In genomic region chr17:45218895-45219661, GRCh38 we compare ENCODE assay signal across 8 cellular contexts. TPM values are rescaled to one million over a fixed set of nuclear protein-coding genes. Genes with fewer than 3 reads are reported as not detected.
DNase-seq lines count a peak whose midpoint lies in the region; ATAC-seq, FAIRE-seq and TF ChIP-seq lines count a peak whose summit lies in the region.

No MANE protein-coding gene starts in this region.

- H3K9me3 ChIP-seq in SK-N-SH (no peaks in the 10 kb centered on the region), pancreas (no peaks in the 10 kb centered on the region), upper lobe of right lung (no peaks in the 10 kb centered on the region)

- H3K27ac ChIP-seq in SK-N-SH (ENCODE audit: low read depth in 2 of 2, low read length in 1 of 2), result no peak overlapping the region
- no peak overlapping the region for H3K27ac ChIP-seq in pancreas
- no peak overlapping the region for H3K27ac ChIP-seq in upper lobe of right lung

- H3K4me1 ChIP-seq in SK-N-SH (ENCODE audit: control insufficient read depth in 1 of 2, insufficient read depth in 2 of 2, low read depth in 1 of 2, low read length in 1 of 2) (peaks cover 0 to 24% of the 10 kb centered on the region in 2 experiments; a peak in 1 of 4 replicates), pancreas (peaks cover 0 to 5% (median 0%) of the 10 kb centered on the region in 3 donors), upper lobe of right lung (peaks cover 9% of the 10 kb centered on the region)

- H3K27me3 ChIP-seq in SK-N-SH (ENCODE audit: insufficient read depth), result no peaks in the 10 kb centered on the region
- no peaks in the 10 kb centered on the region for H3K27me3 ChIP-seq in pancreas
- H3K27me3 ChIP-seq in upper lobe of right lung, result no peaks in the 10 kb centered on the region

- H2AFZ ChIP-seq in SK-N-SH (ENCODE audit: low read depth), result no peak overlapping the region

- TF ChIP-seq CTCF in SK-N-SH (IDR thresholded peaks at IDR 0.05) (peak; percentile 93), pancreas (IDR thresholded peaks at IDR 0.05) (peak; percentile 84 to 95 (median 92)), upper lobe of right lung (IDR thresholded peaks at IDR 0.05) (peak; percentile 97)

- ATAC-seq in pancreas, result peak; percentile 87 to 95 (median 92)
- ATAC-seq in upper lobe of right lung, result peak; percentile 90
- no peak for ATAC-seq in HG03039 (IDR thresholded peaks at IDR 0.05; ENCODE audit: unreplicated experiment)

- no peaks in the 10 kb centered on the region for H3K9me2 ChIP-seq in SK-N-SH

- TF ChIP-seq EP300 in SK-N-SH (IDR thresholded peaks at IDR 0.05; ENCODE audit: borderline replicate concordance in 1 of 2, low read depth in 1 of 2, low read length in 1 of 2), result no peak; a peak in 1 of 4 replicates

- no peaks in the 10 kb centered on the region for H3K36me3 ChIP-seq in SK-N-SH (replicated peaks in 1 of 2; ENCODE audit: control insufficient read depth in 1 of 2, insufficient read depth in 2 of 2, low read length in 1 of 2)
- no peaks in the 10 kb centered on the region for H3K36me3 ChIP-seq in pancreas
- no peaks in the 10 kb centered on the region for H3K36me3 ChIP-seq in upper lobe of right lung

- H3K79me2 ChIP-seq in SK-N-SH (ENCODE audit: insufficient read depth), result no peaks in the 10 kb centered on the region

- peaks cover 12% of the 10 kb centered on the region for H3F3A ChIP-seq in SK-N-SH (replicated peaks; ENCODE audit: insufficient read depth)

- H3K4me3 ChIP-seq in SK-N-SH (ENCODE audit: low read depth in 2 of 2, low read length in 1 of 2) (peak overlapping the region in 1 of 2 experiments; percentile 28; a peak in 1 of 4 replicates), pancreas (no peak overlapping the region), upper lobe of right lung (no peak overlapping the region)

- intact Hi-C loops in pancreas (cut with DNase I) (loop anchor here in 1 of 3 donors (5.0 kb wide), 1 partner anchor 168 kb away; no protein-coding TSS in a partner anchor), upper lobe of right lung (cut with DNase I) (no loop called here)

- CTCF ChIA-PET in SK-N-SH (lab: Yijun Ruan, JAX), result interaction anchor here (0.5 to 16.2 kb wide), 56 partner anchors 12 to 1048 kb away, joined by 3 to 260 read pairs (median 4); partner anchors contain the start of genes ACBD4, ASB16, HEXIM1 and MAP3K14

- POLR2A ChIA-PET in SK-N-SH (lab: Yijun Ruan, JAX), result interaction anchor here (0.6 to 1.4 kb wide), 4 partner anchors 13 to 98 kb away, joined by 3 to 9 read pairs (median 4); partner anchors contain the start of genes HEXIM1 and MAP3K14

- DNase-seq in ELR (ENCODE audit: low read depth) (peak; percentile 86), NCI-H1048 (lab: John Stamatoyannopoulos, UW) (peak; percentile 55), SK-N-SH (peak; percentile 86), frontal cortex (ENCODE audit: low spot score in 2 of 2) (peak; percentile 75 to 83), pancreas (peak; percentile 70 to 98 (median 88)), upper lobe of right lung (peak; percentile 88)
- peak; percentile 88 for DNase-seq in activated naive CD4-positive, alpha-beta T cell treated with Interleukin-2 at 50 U/mL for 16 hours

- H3K4me2 ChIP-seq in SK-N-SH, result no peak overlapping the region

- FAIRE-seq in frontal cortex (lab: Jason Lieb, UNC), result peak; percentile 13
- FAIRE-seq in pancreas (lab: Jason Lieb, UNC), result peak; percentile 49

- 20% methylated on average over 12 of the region's 12 CpGs for WGBS in SK-N-SH (ENCODE audit: low lambda C conversion rate)
- WGBS in pancreas, 2 donors, result 9 to 11% methylated on average over 12 of the region's 12 CpGs

- no peaks in the 10 kb centered on the region for H4K20me1 ChIP-seq in SK-N-SH (ENCODE audit: insufficient read depth)

- TF ChIP-seq RAD21 in SK-N-SH (IDR thresholded peaks at IDR 0.05; ENCODE audit: low read length), result peak; percentile 100

- no peak overlapping the region for H3K9ac ChIP-seq in SK-N-SH

TF ChIP-seq in SK-N-SH, 30 proteins besides CTCF, POLR2A, EP300 and RAD21:
- TF ChIP-seq MXI1 (IDR thresholded peaks at IDR 0.05; ENCODE audit: low read depth, low read length) (no peak), SMC3 (IDR thresholded peaks at IDR 0.05; ENCODE audit: low read depth, low read length) (peak; percentile 92), RFX5 (IDR thresholded peaks at IDR 0.05; ENCODE audit: low read length) (0 out of 2 replicates have a peak, but pooled peaks have one; percentile 48), ZBTB33 (IDR thresholded peaks at IDR 0.05; ENCODE audit: borderline replicate concordance, low read depth) (no peak), GATA2 (CRISPR knock-in tag; IDR thresholded peaks at IDR 0.05) (peak; percentile 81), TCF12 (IDR thresholded peaks at IDR 0.05) (peak; percentile 23; the same call in 1 of the 2 replicates), PBX3 (IDR thresholded peaks at IDR 0.05) (no peak)

RNA-seq across cellular contexts. Expression of gene FMNL1, which starts 2.6 kb away (rescaled TPM):
- polyA plus RNA-seq in SK-N-SH (2012; rRNA removed) (1.5 and 2.8 TPM in 2 replicates), pancreas (1 to 10 TPM; 5.2 to 7.0 TPM)
- 1.6 and 2.7 TPM in 2 replicates for polyA plus RNA-seq in SK-N-SH (2012; cell fraction: cytosol; rRNA removed)
- 7.1 and 9.0 TPM in 2 replicates for polyA plus RNA-seq in SK-N-SH (2012; cell fraction: nucleus; rRNA removed)
- total RNA-seq in frontal cortex (4.1 TPM), pancreas (10 to 100 TPM in 2 of 6 donors, 1 to 10 TPM in 4; 1.9 to 22.1 (median 4.6) TPM), upper lobe of right lung (62.3 TPM)

RNA-seq across cellular contexts. Expression of gene SPATA32, which starts 42.8 kb away (rescaled TPM):
- polyA plus RNA-seq in SK-N-SH (2012; rRNA removed) (0.08 TPM in 1 of 2 replicates, not detected in the other), pancreas (under 1 TPM; 0.07 to 0.19 TPM)
- polyA plus RNA-seq in SK-N-SH (2012; cell fraction: cytosol; rRNA removed), result not detected in 2 replicates
- polyA plus RNA-seq in SK-N-SH (2012; cell fraction: nucleus; rRNA removed), result 0.10 TPM in 1 of 2 replicates, not detected in the other
- total RNA-seq in frontal cortex (not detected), pancreas (under 1 TPM in 2 of 6 donors, not detected in 4; 0.12 to 0.14 TPM), upper lobe of right lung (not detected)

RNA-seq across cellular contexts. Expression of gene HEXIM2, which starts 57.4 kb away (rescaled TPM):
- 8.4 and 9.3 TPM in 2 replicates for polyA plus RNA-seq in SK-N-SH (2012; rRNA removed)
- 5.1 and 6.6 TPM in 2 replicates for polyA plus RNA-seq in SK-N-SH (2012; cell fraction: cytosol; rRNA removed)
- polyA plus RNA-seq in SK-N-SH (2012; cell fraction: nucleus; rRNA removed), result 8.7 and 14.7 TPM in 2 replicates
- 8.2 TPM for total RNA-seq in frontal cortex
- 1 to 10 TPM; 4.0 to 8.3 (median 6.2) TPM for total RNA-seq in pancreas
- polyA plus RNA-seq in pancreas, result 10 to 100 TPM in 1 of 2 donors, 1 to 10 TPM in 1; 7.3 to 10.9 TPM
- 5.7 TPM for total RNA-seq in upper lobe of right lung
